Comparison of ENCODE assay signal across 1 cellular context in genomic region chr20:37342231-37343177, GRCh38.
A peak's percentile ranks its signal among the peaks of the same experiment; 100 is the strongest.
TF ChIP-seq lines count a peak whose summit lies in the region.

No MANE protein-coding gene starts in this region.

TF ChIP-seq in HepG2, 621 proteins besides CTCF, POLR2A, EP300 and RAD21 (continued from another document and continues in another):
- no peak for TF ChIP-seq AFF4 (CRISPR knock-in tag; IDR thresholded peaks at IDR 0.05)
- TF ChIP-seq ATF6 (CRISPR knock-in tag; conservative IDR thresholded peaks at IDR 0.05) = no peak
- no peak for TF ChIP-seq ZNF605 (CRISPR knock-in tag; IDR thresholded peaks at IDR 0.05)
- no peak for TF ChIP-seq NAIF1 (CRISPR knock-in tag; IDR thresholded peaks at IDR 0.05; ENCODE audit: borderline replicate concordance)
- TF ChIP-seq ELF3 (CRISPR knock-in tag; IDR thresholded peaks at IDR 0.05) = no peak
- no peak for TF ChIP-seq SOX5 (CRISPR knock-in tag; IDR thresholded peaks at IDR 0.05; ENCODE audit: borderline replicate concordance)
- no peak for TF ChIP-seq KLF15 (CRISPR knock-in tag; IDR thresholded peaks at IDR 0.05; ENCODE audit: borderline replicate concordance)
- 0 out of 2 replicates have a peak, but pooled peaks have one; percentile 30 for TF ChIP-seq ZNF704 (CRISPR knock-in tag; IDR thresholded peaks at IDR 0.05; ENCODE audit: borderline replicate concordance)
- TF ChIP-seq ZNF891 (CRISPR knock-in tag; IDR thresholded peaks at IDR 0.05) = peak; percentile 41; the same call in 1 of the 2 replicates
- no peak for TF ChIP-seq ELF4 (CRISPR knock-in tag; IDR thresholded peaks at IDR 0.05; ENCODE audit: borderline replicate concordance)
- no peak for TF ChIP-seq SETDB1 (CRISPR knock-in tag; IDR thresholded peaks at IDR 0.05; ENCODE audit: borderline replicate concordance)
- no peak for TF ChIP-seq ZSCAN12 (CRISPR knock-in tag; IDR thresholded peaks at IDR 0.05)
- TF ChIP-seq ZNF292 (CRISPR knock-in tag; IDR thresholded peaks at IDR 0.05; ENCODE audit: borderline replicate concordance, low read depth) = peak; percentile 46; the same call in 1 of the 2 replicates
- TF ChIP-seq ZBTB26 (CRISPR knock-in tag; IDR thresholded peaks at IDR 0.05; ENCODE audit: borderline replicate concordance) = no peak
- TF ChIP-seq ATF5 (CRISPR knock-in tag; IDR thresholded peaks at IDR 0.05; ENCODE audit: low read depth) = no peak
- TF ChIP-seq NR0B2 (CRISPR knock-in tag; IDR thresholded peaks at IDR 0.05) = no peak
- TF ChIP-seq ZNF841 (CRISPR knock-in tag; IDR thresholded peaks at IDR 0.05; ENCODE audit: borderline replicate concordance) = no peak
- TF ChIP-seq ZNF782 (CRISPR knock-in tag; IDR thresholded peaks at IDR 0.05; ENCODE audit: borderline replicate concordance) = no peak
- TF ChIP-seq ZNF557 (CRISPR knock-in tag; IDR thresholded peaks at IDR 0.05) = no peak
- 0 out of 2 replicates have a peak, but pooled peaks have one; percentile 68 for TF ChIP-seq ZNF468 (CRISPR knock-in tag; IDR thresholded peaks at IDR 0.05)
- no peak for TF ChIP-seq ZSCAN21 (CRISPR knock-in tag; IDR thresholded peaks at IDR 0.05; ENCODE audit: borderline replicate concordance)
- no peak for TF ChIP-seq MYNN (CRISPR knock-in tag; IDR thresholded peaks at IDR 0.05; ENCODE audit: low read depth)
- TF ChIP-seq THAP8 (CRISPR knock-in tag; IDR thresholded peaks at IDR 0.05; ENCODE audit: borderline replicate concordance) = no peak
- TF ChIP-seq ARNT2 (CRISPR knock-in tag; IDR thresholded peaks at IDR 0.05; ENCODE audit: low read depth) = no peak
- no peak for TF ChIP-seq ZNF18 (CRISPR knock-in tag; IDR thresholded peaks at IDR 0.05; ENCODE audit: insufficient replicate concordance)
- TF ChIP-seq FOXK2 (IDR thresholded peaks at IDR 0.05) = no peak
- TF ChIP-seq NR2F1 (CRISPR knock-in tag; IDR thresholded peaks at IDR 0.05) = no peak
- TF ChIP-seq IKZF4 (CRISPR knock-in tag; IDR thresholded peaks at IDR 0.05; ENCODE audit: borderline replicate concordance, low read depth, not compliant biosample characterization) = no peak
- no peak; the same call in 1 of the 2 replicates for TF ChIP-seq ZNF776 (CRISPR knock-in tag; IDR thresholded peaks at IDR 0.05)
- TF ChIP-seq LRRFIP1 (CRISPR knock-in tag; conservative IDR thresholded peaks at IDR 0.05) = no peak
- no peak for TF ChIP-seq ZNF883 (CRISPR knock-in tag; IDR thresholded peaks at IDR 0.05; ENCODE audit: not compliant biosample characterization)
- no peak for TF ChIP-seq ZNF256 (CRISPR knock-in tag; conservative IDR thresholded peaks at IDR 0.05)
- no peak for TF ChIP-seq DMTF1 (CRISPR knock-in tag; IDR thresholded peaks at IDR 0.05)
- TF ChIP-seq ZKSCAN1 (IDR thresholded peaks at IDR 0.05; ENCODE audit: low read length) = no peak
- no peak for TF ChIP-seq KMT2B (CRISPR knock-in tag; IDR thresholded peaks at IDR 0.05)
- no peak for TF ChIP-seq SKI (IDR thresholded peaks at IDR 0.05; ENCODE audit: partially characterized antibody)
- TF ChIP-seq KAT8 (CRISPR knock-in tag; IDR thresholded peaks at IDR 0.05) = no peak
- TF ChIP-seq ZNF75D (CRISPR knock-in tag; IDR thresholded peaks at IDR 0.05; ENCODE audit: borderline replicate concordance) = peak; percentile 35; the same call in 1 of the 2 replicates
- TF ChIP-seq ZNF616 (CRISPR knock-in tag; IDR thresholded peaks at IDR 0.05; ENCODE audit: low read depth) = no peak
- TF ChIP-seq MTA3 (CRISPR knock-in tag; IDR thresholded peaks at IDR 0.05) = no peak
- no peak for TF ChIP-seq MBD4 (IDR thresholded peaks at IDR 0.05; ENCODE audit: borderline replicate concordance, low read length)
- no peak for TF ChIP-seq ZNF720 (CRISPR knock-in tag; IDR thresholded peaks at IDR 0.05)
- TF ChIP-seq ETV6 (CRISPR knock-in tag; conservative IDR thresholded peaks at IDR 0.05) = 0 out of 2 replicates have a peak, but pooled peaks have one; percentile 26
- TF ChIP-seq ZNF780A (CRISPR knock-in tag; IDR thresholded peaks at IDR 0.05) = no peak
- no peak for TF ChIP-seq NFE2 (CRISPR knock-in tag; IDR thresholded peaks at IDR 0.05)
- peak; percentile 31 for TF ChIP-seq STAG1 (CRISPR knock-in tag; IDR thresholded peaks at IDR 0.05)
- no peak for TF ChIP-seq ZNF816 (CRISPR knock-in tag; IDR thresholded peaks at IDR 0.05; ENCODE audit: borderline replicate concordance)
- TF ChIP-seq KDM2A (CRISPR knock-in tag; IDR thresholded peaks at IDR 0.05; ENCODE audit: borderline replicate concordance, low read depth) = no peak
- TF ChIP-seq ZNF569 (CRISPR knock-in tag; IDR thresholded peaks at IDR 0.05; ENCODE audit: borderline replicate concordance) = no peak
- TF ChIP-seq TBX3 (IDR thresholded peaks at IDR 0.05; ENCODE audit: borderline replicate concordance) = no peak
- 0 out of 2 replicates have a peak, but pooled peaks have one; percentile 59 for TF ChIP-seq ZFP90 (CRISPR knock-in tag; IDR thresholded peaks at IDR 0.05; ENCODE audit: borderline replicate concordance)
